In genomic region chr22:47686594-47687363, GRCh38 we compare ENCODE assay signal across 23 cellular contexts.
DNase-seq lines count a peak whose midpoint lies in the region; ATAC-seq and TF ChIP-seq lines count a peak whose summit lies in the region.
"Had no signal": no experiment of that assay in that cellular context is flagged by ENCODE, and none has a peak within 500 bp of the region (broad histone marks: within the 10 kb centered on the region; RNA-seq: fewer than 3 reads in every experiment).

No MANE protein-coding gene starts in this region.

- peak overlapping the region; percentile 69 for H3K18ac ChIP-seq in mesendoderm (ENCODE audit: low read length)

- no peaks in the 10 kb centered on the region for H3K9me3 Mint-ChIP-seq in type B pancreatic cell

- TF ChIP-seq CTCF in esophagus muscularis mucosa (IDR thresholded peaks at IDR 0.05), result no peak
- TF ChIP-seq CTCF in type B pancreatic cell (conservative IDR thresholded peaks at IDR 0.05), result no peak

- no peak overlapping the region for H3K23ac ChIP-seq in mesendoderm (ENCODE audit: low read length)

- H3K4ac ChIP-seq in mesendoderm (ENCODE audit: low read depth, low read length), result peak overlapping the region; percentile 88

- H3K27ac Mint-ChIP-seq in type B pancreatic cell, result no peak overlapping the region
- H3K27ac Mint-ChIP-seq: CD14-positive monocyte; CD4-positive, alpha-beta memory T cell; CD4-positive, CD25-positive, alpha-beta regulatory T cell; CD8-positive, alpha-beta memory T cell had no signal

- TF ChIP-seq POLR2A in esophagus muscularis mucosa (IDR thresholded peaks at IDR 0.05; ENCODE audit: low read depth), result no peak

- no peaks in the 10 kb centered on the region for H3K36me3 ChIP-seq in esophagus muscularis mucosa
- no peaks in the 10 kb centered on the region for H3K36me3 ChIP-seq in mesendoderm (ENCODE audit: control insufficient read depth, insufficient read depth, low read length)
- H3K36me3 ChIP-seq: BE2C, BLaER1 had no signal

- no peaks in the 10 kb centered on the region for H3K79me1 ChIP-seq in mesendoderm (ENCODE audit: low read length)

- peak overlapping the region; percentile 95 for H2BK120ac ChIP-seq in mesendoderm (ENCODE audit: low read depth, low read length)

- peaks cover 0 to 10% (median 0%) of the 10 kb centered on the region in 4 donors for H3K27me3 ChIP-seq in esophagus muscularis mucosa
- H3K27me3 ChIP-seq in mesendoderm (ENCODE audit: insufficient read depth, low read length, poor library complexity), result no peaks in the 10 kb centered on the region
- H3K27me3 ChIP-seq: BE2C, BLaER1 had no signal

- peak overlapping the region; percentile 97 for H2BK5ac ChIP-seq in mesendoderm (ENCODE audit: low read length)

- intact Hi-C loops in esophagus muscularis mucosa (cut with DNase I), result no loop called here

- H3K27me3 Mint-ChIP-seq in type B pancreatic cell, result peaks cover 6% of the 10 kb centered on the region

- DNase-seq in ecto neural progenitor cell (ENCODE audit: low spot score) (peak; percentile 18), esophagus muscularis mucosa (ENCODE audit: extremely low spot score) (peak; percentile 57), mesendoderm (peak; percentile 92), type B pancreatic cell (ENCODE audit: extremely low spot score, unreplicated experiment) (peak; percentile 11), NCI-H82 (lab: John Stamatoyannopoulos, UW) (no peak), NCI-H2107 (lab: John Stamatoyannopoulos, UW) (no peak), DMS53 treated with DMSO at 0.1 percent for 48 hours (lab: John Stamatoyannopoulos, UW; ENCODE audit: unreplicated experiment) (no peak)
- DNase-seq: 8988T; ACHN; BE2C; C1 segment of cervical spinal cord; CD4-positive, alpha-beta memory T cell; CD4-positive, CD25-positive, alpha-beta regulatory T cell; CD8-positive, alpha-beta memory T cell; COR-L47; DMS 273 treated with DMSO at 0.1 percent for 48 hours; DMS153; DMS53; DMS79 treated with DMSO at 0.1 percent for 48 hours; GF-D8 had no signal

- no peaks in the 10 kb centered on the region for H3K79me2 ChIP-seq in mesendoderm (ENCODE audit: control insufficient read depth, insufficient read depth, low read length)

- no peaks in the 10 kb centered on the region for H3K4me1 Mint-ChIP-seq in type B pancreatic cell (ENCODE audit: unreplicated experiment)
- H3K4me1 Mint-ChIP-seq: CD14-positive monocyte; CD4-positive, alpha-beta memory T cell; CD4-positive, CD25-positive, alpha-beta regulatory T cell; CD8-positive, alpha-beta memory T cell had no signal

- ATAC-seq in GM19395 (IDR thresholded peaks at IDR 0.05; ENCODE audit: unreplicated experiment), result no peak

- no peak for TF ChIP-seq EP300 in esophagus muscularis mucosa (IDR thresholded peaks at IDR 0.05)

- H3K9me3 ChIP-seq in esophagus muscularis mucosa, result peaks cover 0 to 24% (median 19%) of the 10 kb centered on the region in 4 donors

- H3K4me3 ChIP-seq in esophagus muscularis mucosa, result no peak overlapping the region
- H3K4me3 ChIP-seq in mesendoderm (ENCODE audit: low read length), result no peak overlapping the region
- H3K4me3 ChIP-seq: BLaER1 had no signal

- peak overlapping the region; percentile 28 for H3K9ac ChIP-seq in mesendoderm (ENCODE audit: low read length)
- H3K9ac ChIP-seq: BLaER1 had no signal

- H4K5ac ChIP-seq in mesendoderm (ENCODE audit: low read length), result peak overlapping the region; percentile 53

- H3K56ac ChIP-seq in mesendoderm (ENCODE audit: low read length), result peak overlapping the region; percentile 75

- H3K4me3 Mint-ChIP-seq in type B pancreatic cell, result no peak overlapping the region
- H3K4me3 Mint-ChIP-seq: CD14-positive monocyte; CD4-positive, alpha-beta memory T cell; CD8-positive, alpha-beta memory T cell had no signal

- peak overlapping the region; percentile 72 for H2AK5ac ChIP-seq in mesendoderm (ENCODE audit: low read length)

- H2BK15ac ChIP-seq in mesendoderm (replicated peaks; ENCODE audit: low read depth), result no peak overlapping the region

- 80% methylated on average over 12 of the region's 12 CpGs for WGBS in esophagus muscularis mucosa
- no CpG with 5 or more reads among the region's 12 CpGs for WGBS in mesendoderm (ENCODE audit: extremely low coverage, insufficient coverage, low lambda C conversion rate)

- no peaks in the 10 kb centered on the region for H3K36me3 Mint-ChIP-seq in type B pancreatic cell
- H3K36me3 Mint-ChIP-seq: CD14-positive monocyte; CD4-positive, alpha-beta memory T cell; CD4-positive, CD25-positive, alpha-beta regulatory T cell had no signal

- H3K4me2 ChIP-seq in mesendoderm (ENCODE audit: low read length), result no peak overlapping the region
- H3K4me2 ChIP-seq: BLaER1 had no signal

- no peak overlapping the region for H3K27ac ChIP-seq in esophagus muscularis mucosa (replicated peaks in 1 of 4)
- peak overlapping the region; percentile 75 for H3K27ac ChIP-seq in mesendoderm (ENCODE audit: low read depth, low read length)
- H3K27ac ChIP-seq: BLaER1 had no signal

- H4K8ac ChIP-seq in mesendoderm (ENCODE audit: low read depth, low read length), result no peak overlapping the region

- H3K4me1 ChIP-seq in esophagus muscularis mucosa (no peaks in the 10 kb centered on the region), mesendoderm (ENCODE audit: control insufficient read depth, low read depth, low read length) (peaks cover 3% of the 10 kb centered on the region)
- H3K4me1 ChIP-seq: BE2C, BLaER1 had no signal

Comparison
In these comparisons a context has a peak if more than half of its experiments do, and no peak if none do; other contexts are left out.
1. DNase-seq: peak in ecto neural progenitor cell (single experiment), esophagus muscularis mucosa (single experiment), mesendoderm (single experiment) and type B pancreatic cell (single experiment); none in NCI-H82 (single experiment), NCI-H2107 (single experiment) and DMS53 treated with DMSO at 0.1 percent for 48 hours (single experiment).